Comparison of ENCODE assay signal across 9 cellular contexts in genomic region chr10:97263971-97264370, GRCh38.
"Had no signal": no experiment of that assay in that cellular context is flagged by ENCODE, and none has a peak within 500 bp of the region (broad histone marks: within the 10 kb centered on the region; RNA-seq: fewer than 3 reads in every experiment).

No MANE protein-coding gene starts in this region.

- DNase-seq: GOT3, H7, HFFc6, IMR-90, KG1 had no signal

- H3K4me3 ChIP-seq: HAP-1, K562 had no signal

- H3K9me3 Mint-ChIP-seq: HFFc6 had no signal

- H3K4me3 Mint-ChIP-seq: HFFc6 had no signal

- ATAC-seq: HCT116, K562 had no signal

- H3K9me3 ChIP-seq: HAP-1 had no signal

- H3K27ac Mint-ChIP-seq: HFFc6 had no signal

- H3K27ac ChIP-seq: HL-60 had no signal
